8 cellular contexts compared by ENCODE assay signal in genomic region chr1:54052934-54053744, GRCh38. TPM values are rescaled to one million over a fixed set of nuclear protein-coding genes. Genes with fewer than 3 reads are reported as not detected.
DNase-seq lines count a peak whose midpoint lies in the region; ATAC-seq, FAIRE-seq and TF ChIP-seq lines count a peak whose summit lies in the region.

Gene TCEANC2 (plus strand): TSS chr1:54053608. CDS start chr1:54054423, 815 bp downstream.
Gene TMEM59 (minus strand): TSS chr1:54053204. CDS start chr1:54053188, 16 bp downstream.

- DNase-seq in D721Med (ENCODE audit: insufficient read length, low spot score) (peak; percentile 57), endothelial cell of umbilical vein (ENCODE audit: low read depth, low spot score) (peak; percentile 99), midbrain (lab: John Stamatoyannopoulos, UW) (peak; percentile 98)
- peak; percentile 95 for DNase-seq in activated CD8-positive, alpha-beta memory T cell treated with anti-CD3 and anti-CD28 coated beads, Interleukin-2, amount 50 U/mL, for 4 hours
- DNase-seq in stimulated activated CD8-positive, alpha-beta memory T cell treated with anti-CD3 and anti-CD28 coated beads, Interleukin-2, amount 100 ng/mL, for 1 hour (ENCODE audit: low read depth in 2 of 2), result peak; percentile 91 to 93

- no peaks in the 10 kb centered on the region for H3K9me1 ChIP-seq in endothelial cell of umbilical vein (replicated peaks; ENCODE audit: control insufficient read depth, extremely low read depth, insufficient read depth, low read length)

- POLR2A ChIA-PET in endothelial cell of umbilical vein (lab: Charles Lee), result no interaction called here

- H3K4me1 ChIP-seq in HUES64 (ENCODE audit: insufficient read depth, low read length), result peaks cover 8% of the 10 kb centered on the region; the same call in 1 of the 2 replicates
- H3K4me1 ChIP-seq in OCI-LY1 (ENCODE audit: insufficient read depth, low read length, severe bottlenecking), result peaks cover 42% of the 10 kb centered on the region
- peaks cover 11% of the 10 kb centered on the region for H3K4me1 ChIP-seq in endothelial cell of umbilical vein (ENCODE audit: control insufficient read depth, extremely low read depth, insufficient read depth, low read length)

- H3K4me2 ChIP-seq in OCI-LY1 (ENCODE audit: low read length) (peak within 1 kb of the TSS; percentile 99), endothelial cell of umbilical vein (ENCODE audit: insufficient read depth, low read length) (peak within 1 kb of the TSS; percentile 94)

- intact Hi-C loops in endothelial cell of umbilical vein (cut with micrococcal nuclease), result loop anchor here (1.0 to 5.0 kb wide), 6 partner anchors 107 to 662 kb away; partner anchors contain the start of genes CYB5RL, LRRC42, MRPL37 and NDC1

- BruUV-seq in endothelial cell of umbilical vein (replicated peaks; lab: Mats Ljungman, UMichigan), result TSS peak; percentile 36

- H3K27me3 ChIP-seq in HUES64 (ENCODE audit: insufficient read depth, low read length) (no peaks in the 10 kb centered on the region), OCI-LY1 (ENCODE audit: insufficient read depth, low read length) (no peaks in the 10 kb centered on the region), endothelial cell of umbilical vein (ENCODE audit: control insufficient read depth in 2 of 2, insufficient read depth in 2 of 2, low read length in 2 of 2) (no peaks in the 10 kb centered on the region)

- peak; percentile 42 for TF ChIP-seq POLR2A in endothelial cell of umbilical vein (IDR thresholded peaks at IDR 0.05; ENCODE audit: low read depth, low read length)

- H2AFZ ChIP-seq in OCI-LY1 (ENCODE audit: low read length) (no peak within 1 kb of the TSS), endothelial cell of umbilical vein (ENCODE audit: low read depth, low read length) (peak within 1 kb of the TSS; percentile 69)

- H3K4me3 ChIP-seq in HUES64 (ENCODE audit: low read length) (peak within 1 kb of the TSS; percentile 91), OCI-LY1 (ENCODE audit: low read depth, low read length, poor library complexity, severe bottlenecking) (peak within 1 kb of the TSS; percentile 100), endothelial cell of umbilical vein (replicated peaks in 1 of 3; ENCODE audit: insufficient read depth in 1 of 3, low read depth in 1 of 3, low read length in 3 of 3) (peak within 1 kb of the TSS; percentile 81 to 96 (median 91))

- H3K9me2 ChIP-seq in OCI-LY1 (ENCODE audit: low read depth, low read length), result no peaks in the 10 kb centered on the region

- H3K79me2 ChIP-seq in OCI-LY1 (ENCODE audit: insufficient read depth, low read length) (peaks cover 45% of the 10 kb centered on the region), endothelial cell of umbilical vein (ENCODE audit: control insufficient read depth, insufficient read depth, low read length) (peaks cover 22% of the 10 kb centered on the region)

- H3K36me3 ChIP-seq in HUES64 (ENCODE audit: insufficient read depth, low read length) (no peaks in the 10 kb centered on the region), OCI-LY1 (ENCODE audit: insufficient read depth, low read length) (peaks cover 1% of the 10 kb centered on the region), endothelial cell of umbilical vein (ENCODE audit: control insufficient read depth in 2 of 2, extremely low read depth in 1 of 2, insufficient read depth in 2 of 2, low read length in 2 of 2) (no peaks in the 10 kb centered on the region)

- no peaks in the 10 kb centered on the region for H3F3A ChIP-seq in OCI-LY1 (ENCODE audit: insufficient read depth, low read length)

- dilution Hi-C loops in endothelial cell of umbilical vein (cut with MboI; ENCODE audit: extremely low pct_ligation_motif_present, low sequenced_read_pairs), result no loop called here

- TF ChIP-seq CTCF in D721Med (IDR thresholded peaks at IDR 0.05; ENCODE audit: insufficient read depth, missing control alignments) (no peak), OCI-LY1 (IDR thresholded peaks at IDR 0.05; ENCODE audit: low read length) (no peak), endothelial cell of umbilical vein (IDR thresholded peaks at IDR 0.05; ENCODE audit: extremely low read depth in 1 of 2, insufficient read depth in 1 of 2, low read depth in 1 of 2, low read length in 2 of 2) (no peak)

- H3K9me3 ChIP-seq in HUES64 (ENCODE audit: insufficient read depth, low read depth, low read length) (no peaks in the 10 kb centered on the region), OCI-LY1 (ENCODE audit: low read length) (no peaks in the 10 kb centered on the region), endothelial cell of umbilical vein (replicated peaks; ENCODE audit: control insufficient read depth, insufficient read depth, low read length) (no peaks in the 10 kb centered on the region)

- H3K9ac ChIP-seq in HUES64 (ENCODE audit: low read depth, low read length) (peak within 1 kb of the TSS; percentile 83), OCI-LY1 (ENCODE audit: low read length) (peak within 1 kb of the TSS; percentile 99), endothelial cell of umbilical vein (replicated peaks; ENCODE audit: extremely low read depth, insufficient read depth, low read length) (peak within 1 kb of the TSS; percentile 77)

- H3K27ac ChIP-seq in HUES64 (ENCODE audit: low read depth, low read length) (peak within 1 kb of the TSS; percentile 70; the same call in 1 of the 2 replicates), OCI-LY1 (ENCODE audit: low read depth, low read length, poor library complexity, severe bottlenecking) (peak within 1 kb of the TSS; percentile 78), endothelial cell of umbilical vein (ENCODE audit: insufficient read depth, low read depth, low read length) (peak within 1 kb of the TSS; percentile 64)

- WGBS in HUES64, result under 1% methylated on average over 59 of the region's 59 CpGs

- CTCF ChIA-PET in endothelial cell of umbilical vein (lab: Charles Lee), result interaction anchor here (0.9 to 2.2 kb wide), 5 partner anchors 9 to 436 kb away, joined by 3 to 8 read pairs (median 5); no protein-coding TSS in a partner anchor

- ATAC-seq in GM21515 (IDR thresholded peaks at IDR 0.05; ENCODE audit: unreplicated experiment), result peak; percentile 92

- H4K20me1 ChIP-seq in OCI-LY1 (ENCODE audit: insufficient read depth, low read length) (no peaks in the 10 kb centered on the region), endothelial cell of umbilical vein (replicated peaks; ENCODE audit: control insufficient read depth, extremely low read depth, insufficient read depth, low read length) (no peaks in the 10 kb centered on the region)

- FAIRE-seq in D721Med (lab: Jason Lieb, UNC), result no peak
- FAIRE-seq in endothelial cell of umbilical vein (lab: Jason Lieb, UNC), result peak; percentile 93

TF ChIP-seq in endothelial cell of umbilical vein, 7 proteins besides CTCF, POLR2A, EP300 and RAD21:
- TF ChIP-seq GATA2 (IDR thresholded peaks at IDR 0.05; ENCODE audit: insufficient read depth, insufficient read length, low read depth, low read length), result no peak
- TF ChIP-seq JUN (IDR thresholded peaks at IDR 0.05; ENCODE audit: borderline replicate concordance, insufficient read depth, insufficient read length, low read depth), result no peak
- no peak for TF ChIP-seq FOS (IDR thresholded peaks at IDR 0.05; ENCODE audit: borderline replicate concordance, insufficient read depth, low read length)
- TF ChIP-seq, protein P1, sequence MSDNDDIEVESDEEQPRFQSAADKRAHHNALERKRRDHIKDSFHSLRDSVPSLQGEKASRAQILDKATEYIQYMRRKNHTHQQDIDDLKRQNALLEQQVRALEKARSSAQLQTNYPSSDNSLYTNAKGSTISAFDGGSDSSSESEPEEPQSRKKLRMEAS (IDR thresholded peaks at IDR 0.05; ENCODE audit: insufficient read depth, insufficient read length), result no peak
- no peak for TF ChIP-seq EZH2 (IDR thresholded peaks at IDR 0.05; ENCODE audit: borderline replicate concordance, low read depth, low read length, severe bottlenecking)
- no peak for TF ChIP-seq POLR2AphosphoS5 (IDR thresholded peaks at IDR 0.05; ENCODE audit: insufficient read depth, low read depth, low read length)
- TF ChIP-seq MYC (IDR thresholded peaks at IDR 0.05; ENCODE audit: low read depth, low read length), result no peak

RNA-seq across cellular contexts. Expression of gene TCEANC2, which starts in this region (rescaled TPM):
- polyA plus RNA-seq in HUES64 (2013, experiment 1 of 2), result 3.9 TPM
- 3.6 TPM for polyA plus RNA-seq in HUES64 (2013, experiment 2 of 2)
- total RNA-seq in endothelial cell of umbilical vein, result 5.1 and 6.1 TPM in 2 replicates
- polyA plus RNA-seq in endothelial cell of umbilical vein, result 2.8 and 3.2 TPM in 2 replicates
- 3.3 TPM in 2 replicates for polyA plus RNA-seq in endothelial cell of umbilical vein (2011; cell fraction: cytosol; rRNA removed)
- polyA plus RNA-seq in endothelial cell of umbilical vein (2011; cell fraction: nucleus; rRNA removed), result 4.4 and 4.5 TPM in 2 replicates
- polyA plus RNA-seq in endothelial cell of umbilical vein (2012), result 3.0 and 3.4 TPM in 2 replicates
- 3.1 and 4.1 TPM in 2 replicates for polyA minus RNA-seq in endothelial cell of umbilical vein
- polyA minus RNA-seq in endothelial cell of umbilical vein (2011; cell fraction: cytosol; rRNA and poly(A)+ RNA removed), result 3.2 TPM
- 2.0 and 2.2 TPM in 2 replicates for polyA minus RNA-seq in endothelial cell of umbilical vein (2011; cell fraction: nucleus; rRNA and poly(A)+ RNA removed)

RNA-seq across cellular contexts. Expression of gene TMEM59, which starts in this region (rescaled TPM):
- polyA plus RNA-seq in HUES64 (2013, experiment 1 of 2), result 97.4 TPM
- polyA plus RNA-seq in HUES64 (2013, experiment 2 of 2), result 106 TPM
- 196 and 198 TPM in 2 replicates for total RNA-seq in endothelial cell of umbilical vein
- polyA plus RNA-seq in endothelial cell of umbilical vein, result 189 and 281 TPM in 2 replicates
- 228 and 259 TPM in 2 replicates for polyA plus RNA-seq in endothelial cell of umbilical vein (2011; cell fraction: cytosol; rRNA removed)
- polyA plus RNA-seq in endothelial cell of umbilical vein (2011; cell fraction: nucleus; rRNA removed), result 80.0 and 87.5 TPM in 2 replicates
- polyA plus RNA-seq in endothelial cell of umbilical vein (2012), result 184 and 264 TPM in 2 replicates
- 217 and 250 TPM in 2 replicates for polyA minus RNA-seq in endothelial cell of umbilical vein
- 103 TPM for polyA minus RNA-seq in endothelial cell of umbilical vein (2011; cell fraction: cytosol; rRNA and poly(A)+ RNA removed)
- 46.8 and 56.0 TPM in 2 replicates for polyA minus RNA-seq in endothelial cell of umbilical vein (2011; cell fraction: nucleus; rRNA and poly(A)+ RNA removed)

Comparison
In these comparisons a context has a peak if more than half of its experiments do, and no peak if none do; other contexts are left out.
1. Peak in every context shown above with its lines: DNase-seq, ATAC-seq, H3K4me3 ChIP-seq and H3K27ac ChIP-seq.